Comparison of ENCODE assay signal across 9 cellular contexts in the genomic region with DNA sequence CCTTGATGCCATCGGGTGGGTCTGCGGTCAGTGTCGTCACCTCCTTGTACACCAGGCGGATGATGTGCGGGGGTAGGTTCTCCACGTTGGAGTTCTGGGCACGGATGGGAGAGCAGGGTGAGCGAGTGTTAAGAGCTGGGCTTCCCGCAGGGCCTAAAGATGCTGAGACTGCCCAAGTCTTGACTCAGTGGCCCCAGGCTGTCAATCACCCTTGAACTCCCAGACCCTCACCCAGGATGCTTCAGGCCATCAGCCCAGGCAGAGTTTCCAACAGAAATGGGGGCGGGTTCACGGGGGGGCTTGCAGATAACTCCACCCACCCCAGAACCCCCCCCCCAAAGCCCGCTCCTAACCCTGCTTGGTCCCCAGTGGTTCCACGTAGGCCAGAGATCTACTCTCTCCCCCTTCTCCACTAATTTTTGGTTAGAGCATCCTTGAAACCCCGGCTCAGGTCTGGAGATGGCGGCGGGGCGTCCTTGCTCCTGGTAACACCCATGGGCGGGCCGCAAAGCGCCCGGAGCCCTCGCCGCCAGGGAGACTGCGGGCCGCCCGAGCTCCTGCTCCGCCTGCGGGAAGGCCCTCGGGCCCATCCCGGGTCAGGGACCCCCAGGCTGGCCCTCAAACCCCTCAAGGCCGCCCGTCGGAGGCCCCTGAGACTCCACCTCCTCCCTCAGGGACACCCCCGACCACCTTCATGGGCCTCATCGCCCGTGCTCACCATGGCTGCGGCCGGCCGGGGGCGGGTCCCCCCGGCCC. TPM values are rescaled to one million over a fixed set of nuclear protein-coding genes. Genes with fewer than 3 reads are reported as not detected.
A peak's percentile ranks its signal among the peaks of the same experiment; 100 is the strongest.
DNase-seq lines count a peak whose midpoint lies in the region; ATAC-seq and TF ChIP-seq lines count a peak whose summit lies in the region.
"Had no signal": no experiment of that assay in that cellular context is flagged by ENCODE, and none has a peak within 500 bp of the region (broad histone marks: within the 10 kb centered on the region; RNA-seq: fewer than 3 reads in every experiment).

No MANE protein-coding gene starts in this region.

- no peaks in the 10 kb centered on the region for H3K27me3 ChIP-seq in CD4-positive, alpha-beta T cell (ENCODE audit: control insufficient read depth, insufficient read depth, low read length)

- DNase-seq in CD4-positive, alpha-beta T cell, result peak in 7 of 10 experiments; percentile 11 to 51 (median 17)
- no peak for DNase-seq in LNCaP clone FGC (ENCODE audit: low read depth)
- no peak for DNase-seq in 8988T
- no peak for DNase-seq in occipital lobe (lab: John Stamatoyannopoulos, UW)

- H3K27ac ChIP-seq in CD4-positive, alpha-beta T cell (ENCODE audit: low read depth, low read length), result peak overlapping the region; percentile 96
- H3K27ac ChIP-seq in angular gyrus (ENCODE audit: low read depth, low read length) (peak overlapping the region; percentile 100), skin epidermis (peak overlapping the region; percentile 68 to 100 (median 98))

- H3K27ac Mint-ChIP-seq in CD4-positive, alpha-beta T cell, result peak overlapping the region; percentile 99

- CTCF ChIA-PET in CD4-positive, alpha-beta T cell (lab: Charles Lee), result interaction anchor here (1.2 kb wide), 1 partner anchor 246 kb away, joined by 3 read pairs; no protein-coding TSS in a partner anchor

- H3K4me3 ChIP-seq in LNCaP clone FGC (ENCODE audit: low read depth, low read length) (peak overlapping the region; percentile 81), iPS-11a (ENCODE audit: low read depth, low read length) (peak overlapping the region; percentile 70), skin epidermis (peak overlapping the region; percentile 68 to 99 (median 79))

- peaks cover 29% of the 10 kb centered on the region for H3K4me1 Mint-ChIP-seq in CD4-positive, alpha-beta T cell (ENCODE audit: low read depth)

- no peaks in the 10 kb centered on the region for H3K9me3 ChIP-seq in CD4-positive, alpha-beta T cell (ENCODE audit: control insufficient read depth, low read length)

- peak overlapping the region; percentile 94 for H3K4me3 Mint-ChIP-seq in CD4-positive, alpha-beta T cell

- TF ChIP-seq CTCF in CD4-positive, alpha-beta T cell (IDR thresholded peaks at IDR 0.05), result no peak
- TF ChIP-seq CTCF in LNCaP clone FGC (IDR thresholded peaks at IDR 0.05; ENCODE audit: control insufficient read depth, extremely low read depth, insufficient read depth), result no peak

- no peak for ATAC-seq in CD4-positive, alpha-beta T cell (ENCODE audit: poor library complexity)
- ATAC-seq in GM19452 (IDR thresholded peaks at IDR 0.05; ENCODE audit: unreplicated experiment), result peak; percentile 27

- H3K36me3 Mint-ChIP-seq in CD4-positive, alpha-beta T cell (ENCODE audit: low read depth), result peaks cover 56% of the 10 kb centered on the region

- intact Hi-C loops in CD4-positive, alpha-beta T cell (cut with DNase I, micrococcal nuclease), result loop anchor here in 1 of 2 experiments (1.0 to 10.0 kb wide), 6 partner anchors 21 to 228 kb away; partner anchors contain the start of genes C19orf85, ISOC2, KMT5C and PPP6R1

- H3K9me3 Mint-ChIP-seq in CD4-positive, alpha-beta T cell, result no peaks in the 10 kb centered on the region

- H3K27me3 Mint-ChIP-seq in CD4-positive, alpha-beta T cell, result no peaks in the 10 kb centered on the region

- POLR2A ChIA-PET in CD4-positive, alpha-beta T cell (lab: Charles Lee), result interaction anchor here (0.6 to 2.7 kb wide), 23 partner anchors 8 to 1270 kb away, joined by 3 to 45 read pairs (median 8); partner anchors contain the start of genes FIZ1, ISOC2, KMT5C and PPP6R1

RNA-seq across cellular contexts. Expression of gene UBE2S, which starts 0.5 kb away (rescaled TPM):
- 10 to 100 TPM; 50.9 to 62.9 TPM for total RNA-seq in CD4-positive, alpha-beta T cell
- 35.9 TPM for total RNA-seq in occipital lobe

RNA-seq across cellular contexts. Expression of gene RPL28, which starts 21.3 kb away (rescaled TPM):
- total RNA-seq in CD4-positive, alpha-beta T cell, result 1,000 to 10,000 TPM; 3,995 to 4,178 TPM
- 112 TPM for total RNA-seq in occipital lobe

RNA-seq across cellular contexts. Expression of gene TMEM238, which starts 23.0 kb away (rescaled TPM):
- total RNA-seq in CD4-positive, alpha-beta T cell, result 10 to 100 TPM; 14.2 to 14.3 TPM
- total RNA-seq in occipital lobe, result not detected
- total RNA-seq: RPMI7951 had no signal

RNA-seq across cellular contexts. Expression of gene TMEM190, which starts 30.4 kb away (rescaled TPM):
- total RNA-seq in CD4-positive, alpha-beta T cell, result not detected
- not detected for total RNA-seq in occipital lobe
- total RNA-seq: RPMI7951 had no signal

RNA-seq across cellular contexts. Expression of gene SHISA7, which starts 36.1 kb away (rescaled TPM):
- not detected for total RNA-seq in CD4-positive, alpha-beta T cell
- 4.2 TPM for total RNA-seq in occipital lobe

Comparison
In these comparisons a context has a peak if more than half of its experiments do, and no peak if none do; other contexts are left out.
1. DNase-seq: peak in CD4-positive, alpha-beta T cell (7 of 10); none in LNCaP clone FGC (single experiment), 8988T (single experiment) and occipital lobe (single experiment).
2. RNA of gene RPL28, which starts 21.3 kb away (total RNA-seq): 3,995 to 4,178 TPM in CD4-positive, alpha-beta T cell; 112 TPM in occipital lobe (single experiment); every median in the first group is over 10 times any median in the second.
3. RNA of gene TMEM238, which starts 23.0 kb away (total RNA-seq): 14.2 to 14.3 TPM in CD4-positive, alpha-beta T cell; not detected in occipital lobe (single experiment); every median in the first group is over 10 times any median in the second.
4. Peak in every context shown above with its lines, with median percentiles within 50 percentile points of each other: H3K27ac ChIP-seq and H3K4me3 ChIP-seq.